ENCODE assay signal across 15 cellular contexts in the genomic region with DNA sequence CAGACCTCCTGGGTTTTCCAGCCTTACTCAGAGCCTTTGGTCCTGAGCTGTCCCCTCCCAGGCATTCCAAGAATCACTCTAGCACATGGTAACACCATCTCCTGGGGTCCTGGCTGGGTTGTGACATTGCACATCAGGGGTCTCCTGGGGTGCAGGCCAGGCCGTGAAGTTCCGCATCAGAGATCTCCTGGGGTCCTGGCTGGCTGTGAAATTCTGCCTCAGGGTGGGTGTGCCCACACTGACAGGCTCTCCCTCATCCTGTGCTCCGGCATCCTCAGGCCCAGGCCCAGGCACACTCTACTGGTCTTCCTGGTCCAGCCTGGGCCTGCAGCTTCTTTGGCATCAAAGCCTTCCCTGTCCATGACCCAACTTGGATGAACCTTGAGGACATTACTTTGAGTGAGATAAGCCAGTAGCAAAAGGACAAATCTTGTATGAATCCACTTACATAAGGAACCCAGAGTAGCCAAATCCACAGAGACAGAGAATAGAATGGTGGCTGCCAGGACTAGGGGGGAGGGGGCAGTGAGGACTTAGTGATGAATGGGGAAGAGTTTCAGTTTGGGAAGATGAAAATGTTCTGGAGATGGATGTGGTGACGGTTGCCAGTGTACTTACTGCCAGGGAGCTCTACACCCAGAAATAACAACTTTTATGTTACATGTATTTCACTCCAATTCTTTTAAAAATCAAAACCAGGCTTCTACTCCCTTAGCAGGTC. TPM values are rescaled to one million over a fixed set of nuclear protein-coding genes. Genes with fewer than 3 reads are reported as not detected.
DNase-seq lines count a peak whose midpoint lies in the region; ATAC-seq and TF ChIP-seq lines count a peak whose summit lies in the region.
"Had no signal": no experiment of that assay in that cellular context is flagged by ENCODE, and none has a peak within 500 bp of the region (broad histone marks: within the 10 kb centered on the region; RNA-seq: fewer than 3 reads in every experiment).

No MANE protein-coding gene starts in this region.

- CTCF ChIA-PET in activated CD4-positive, alpha-beta T cell treated with anti-CD3 and anti-CD28 coated beads, Interleukin-2, amount 10 ng/mL, durations not matched to agents 7 days and 5 days (lab: Charles Lee): interaction anchor here (0.9 to 1.4 kb wide), 3 partner anchors 11 to 210 kb away, joined by 3 to 5 read pairs (median 3); no protein-coding TSS in a partner anchor

- H3K9me3 Mint-ChIP-seq in activated CD4-positive, alpha-beta T cell treated with anti-CD3 and anti-CD28 coated beads, Interleukin-2, amount 10 ng/mL, durations not matched to agents 7 days and 5 days: no peaks in the 10 kb centered on the region
- H3K9me3 Mint-ChIP-seq in glutamatergic neuron (ENCODE audit: unreplicated experiment): peaks cover 17% of the 10 kb centered on the region
- no peaks in the 10 kb centered on the region for H3K9me3 Mint-ChIP-seq in stimulated activated memory B cell treated with anti-CD40 and anti-IgM and Interleukin-4, amounts not matched to agents 10 μg/mL and 1 μg/mL and 100 μg/mL, for 72 hours
- H3K9me3 Mint-ChIP-seq: type B pancreatic cell had no signal

- no peak for DNase-seq in activated CD4-positive, alpha-beta T cell treated with anti-CD3 and anti-CD28 coated beads, Interleukin-2, amount 10 ng/mL, durations not matched to agents 7 days and 5 days
- DNase-seq in activated CD4-positive, alpha-beta T cell treated with anti-CD3 and anti-CD28 coated beads, Interleukin-2, amount 50 U/mL, for 48 hours: no peak
- DNase-seq in NCI-H69 (lab: John Stamatoyannopoulos, UW): peak; percentile 51
- DNase-seq in glutamatergic neuron: no peak
- DNase-seq: effector memory CD4-positive, alpha-beta T cell; EL; stimulated activated naive CD4-positive, alpha-beta T cell treated with Interleukin-2 at 50 U/mL for 16 hours had no signal

- H3K36me3 Mint-ChIP-seq in activated CD4-positive, alpha-beta T cell treated with anti-CD3 and anti-CD28 coated beads, Interleukin-2, amount 10 ng/mL, durations not matched to agents 7 days and 5 days (ENCODE audit: low read depth): no peaks in the 10 kb centered on the region
- no peaks in the 10 kb centered on the region for H3K36me3 Mint-ChIP-seq in glutamatergic neuron (ENCODE audit: unreplicated experiment)
- H3K36me3 Mint-ChIP-seq in stimulated activated memory B cell treated with anti-CD40 and anti-IgM and Interleukin-4, amounts not matched to agents 10 μg/mL and 1 μg/mL and 100 μg/mL, for 72 hours: no peaks in the 10 kb centered on the region
- H3K36me3 Mint-ChIP-seq: type B pancreatic cell had no signal

- no peak for ATAC-seq in stimulated activated memory B cell treated with anti-CD40 and anti-IgM and Interleukin-4, amounts not matched to agents 10 μg/mL and 1 μg/mL and 100 μg/mL, for 72 hours
- ATAC-seq in GM21528 (IDR thresholded peaks at IDR 0.05; ENCODE audit: low FRiP score, unreplicated experiment) (no peak), HG03045 (IDR thresholded peaks at IDR 0.05; ENCODE audit: unreplicated experiment) (no peak), HG03097 (IDR thresholded peaks at IDR 0.05; ENCODE audit: low FRiP score, unreplicated experiment) (no peak)
- ATAC-seq: activated CD4-positive, CD25-positive, alpha-beta regulatory T cell treated with anti-CD3 and anti-CD28 coated beads, Interleukin-2, amount 50 U/mL, for 24 hours; esophagus mucosa; gastrocnemius medialis had no signal

- no peaks in the 10 kb centered on the region for H3K27me3 Mint-ChIP-seq in activated CD4-positive, alpha-beta T cell treated with anti-CD3 and anti-CD28 coated beads, Interleukin-2, amount 10 ng/mL, durations not matched to agents 7 days and 5 days
- peaks cover 24% of the 10 kb centered on the region for H3K27me3 Mint-ChIP-seq in glutamatergic neuron (ENCODE audit: unreplicated experiment)
- no peaks in the 10 kb centered on the region for H3K27me3 Mint-ChIP-seq in stimulated activated memory B cell treated with anti-CD40 and anti-IgM and Interleukin-4, amounts not matched to agents 10 μg/mL and 1 μg/mL and 100 μg/mL, for 72 hours
- H3K27me3 Mint-ChIP-seq: type B pancreatic cell had no signal

- peaks cover 27% of the 10 kb centered on the region for H3K4me1 Mint-ChIP-seq in activated CD4-positive, alpha-beta T cell treated with anti-CD3 and anti-CD28 coated beads, Interleukin-2, amount 10 ng/mL, durations not matched to agents 7 days and 5 days
- peaks cover 59% of the 10 kb centered on the region for H3K4me1 Mint-ChIP-seq in glutamatergic neuron (ENCODE audit: low read depth, unreplicated experiment)
- peaks cover 33% of the 10 kb centered on the region for H3K4me1 Mint-ChIP-seq in stimulated activated memory B cell treated with anti-CD40 and anti-IgM and Interleukin-4, amounts not matched to agents 10 μg/mL and 1 μg/mL and 100 μg/mL, for 72 hours

- H3K27ac Mint-ChIP-seq in activated CD4-positive, alpha-beta T cell treated with anti-CD3 and anti-CD28 coated beads, Interleukin-2, amount 10 ng/mL, durations not matched to agents 7 days and 5 days: peak overlapping the region; percentile 46
- H3K27ac Mint-ChIP-seq in glutamatergic neuron (ENCODE audit: unreplicated experiment): peak overlapping the region; percentile 92
- H3K27ac Mint-ChIP-seq in stimulated activated memory B cell treated with anti-CD40 and anti-IgM and Interleukin-4, amounts not matched to agents 10 μg/mL and 1 μg/mL and 100 μg/mL, for 72 hours: peak overlapping the region; percentile 14
- H3K27ac Mint-ChIP-seq: type B pancreatic cell had no signal

- H3K4me3 Mint-ChIP-seq in activated CD4-positive, alpha-beta T cell treated with anti-CD3 and anti-CD28 coated beads, Interleukin-2, amount 10 ng/mL, durations not matched to agents 7 days and 5 days: no peak overlapping the region
- H3K4me3 Mint-ChIP-seq in glutamatergic neuron (ENCODE audit: unreplicated experiment): peak overlapping the region; percentile 20
- no peak overlapping the region for H3K4me3 Mint-ChIP-seq in stimulated activated memory B cell treated with anti-CD40 and anti-IgM and Interleukin-4, amounts not matched to agents 10 μg/mL and 1 μg/mL and 100 μg/mL, for 72 hours
- H3K4me3 Mint-ChIP-seq: type B pancreatic cell had no signal

- no peak for TF ChIP-seq CTCF in glutamatergic neuron (IDR thresholded peaks at IDR 0.05; ENCODE audit: partially characterized antibody, unreplicated experiment)

- POLR2A ChIA-PET in activated CD4-positive, alpha-beta T cell treated with anti-CD3 and anti-CD28 coated beads, Interleukin-2, amount 10 ng/mL, durations not matched to agents 7 days and 5 days (lab: Charles Lee): no interaction called here

RNA-seq across cellular contexts. Expression of a gene that starts 49.1 kb away (rescaled TPM):
- total RNA-seq in activated CD4-positive, alpha-beta T cell treated with anti-CD3 and anti-CD28 coated beads, Interleukin-2, amount 10 ng/mL, durations not matched to agents 7 days and 5 days: 100 to 1,000 TPM; 235 to 264 TPM
- 141 TPM for total RNA-seq in glutamatergic neuron (ENCODE audit: unreplicated experiment)

Comparison
In these comparisons a context has a peak if more than half of its experiments do, and no peak if none do; other contexts are left out.
1. H3K27ac Mint-ChIP-seq: peak in every context shown above with its lines; median percentile 92 in glutamatergic neuron; 46 in activated CD4-positive, alpha-beta T cell treated with anti-CD3 and anti-CD28 coated beads, Interleukin-2, amount 10 ng/mL, durations not matched to agents 7 days and 5 days; 14 in stimulated activated memory B cell treated with anti-CD40 and anti-IgM and Interleukin-4, amounts not matched to agents 10 μg/mL and 1 μg/mL and 100 μg/mL, for 72 hours.